Comparison of ENCODE assay signal across 2 cellular contexts in the genomic region with DNA sequence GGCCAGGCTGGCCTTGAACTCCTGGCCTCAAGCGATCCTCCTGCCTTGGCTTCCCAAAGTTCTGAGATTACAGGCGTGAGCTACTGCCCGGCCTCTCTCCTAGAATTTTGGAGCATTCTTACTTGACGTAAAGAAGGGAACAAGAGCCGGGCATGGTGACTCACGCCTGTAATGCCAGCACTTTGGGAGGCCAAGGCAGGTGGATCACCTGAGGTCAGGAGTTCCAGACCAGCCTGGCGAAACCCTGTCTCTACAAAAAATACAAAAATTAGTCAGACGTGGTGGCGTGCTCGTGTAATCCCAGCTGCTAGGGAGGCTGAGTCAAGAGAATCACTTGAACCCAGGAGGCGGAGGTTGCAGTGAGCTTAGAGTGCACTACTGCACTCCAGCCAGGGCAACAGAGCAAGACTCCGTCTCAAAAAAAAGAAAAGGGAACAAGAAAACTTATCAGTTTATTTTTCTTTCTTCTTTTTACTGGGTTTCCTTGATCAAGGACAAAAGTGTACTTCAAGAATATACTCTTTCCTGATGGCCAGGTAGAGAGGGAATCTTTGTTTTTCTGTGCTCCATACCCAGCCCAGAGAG. TPM values are rescaled to one million over a fixed set of nuclear protein-coding genes. Genes with fewer than 3 reads are reported as not detected.
"Had no signal": no experiment of that assay in that cellular context is flagged by ENCODE, and none has a peak within 500 bp of the region (broad histone marks: within the 10 kb centered on the region; RNA-seq: fewer than 3 reads in every experiment).

No MANE protein-coding gene starts in this region.

RNA-seq across cellular contexts. Expression of gene TMOD4, which starts 29.7 kb away (rescaled TPM):
- total RNA-seq: cardiac septum, cerebellum had no signal
